Comparison of ENCODE assay signal across 18 cellular contexts in the genomic region with DNA sequence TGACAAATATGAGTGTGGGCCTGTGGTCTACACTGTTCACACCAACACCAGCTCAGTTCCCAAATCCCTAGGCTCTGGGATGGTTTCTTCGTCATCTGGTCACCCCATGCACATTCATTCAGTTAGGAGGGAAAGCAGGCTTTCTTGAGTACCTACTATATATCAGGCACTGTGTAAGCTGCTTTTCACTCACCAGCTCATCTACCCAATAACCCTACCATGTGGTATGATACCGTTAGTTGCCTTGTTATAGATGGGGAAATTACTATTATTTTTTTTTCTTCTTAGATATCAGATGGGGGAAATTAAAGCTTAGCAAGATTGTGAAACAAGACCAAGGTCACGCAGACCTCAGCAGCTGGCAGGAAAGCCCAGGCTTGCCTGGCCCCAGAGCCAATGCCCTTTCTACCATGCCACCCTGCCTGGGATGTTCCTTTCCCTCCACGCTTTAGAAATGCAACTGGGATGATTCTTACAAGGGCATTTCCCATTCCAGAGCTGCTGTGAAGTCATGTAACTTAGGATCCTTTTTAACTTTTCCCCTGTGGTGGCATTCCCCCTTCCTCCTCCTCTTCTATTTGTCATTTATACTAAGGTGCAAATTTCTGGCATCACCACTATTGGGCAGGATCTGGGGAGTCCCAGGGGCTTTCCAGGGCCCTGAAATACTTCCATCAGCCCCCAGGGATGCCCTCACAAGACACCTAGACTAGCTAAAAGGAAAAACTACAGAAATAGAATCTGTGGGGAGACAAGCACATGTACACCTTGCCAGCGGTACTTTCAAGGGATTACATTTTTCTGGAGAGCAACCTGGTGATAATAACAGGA.
A peak's percentile ranks its signal among the peaks of the same experiment; 100 is the strongest.
DNase-seq lines count a peak whose midpoint lies in the region; ATAC-seq and TF ChIP-seq lines count a peak whose summit lies in the region.
"Had no signal": no experiment of that assay in that cellular context is flagged by ENCODE, and none has a peak within 500 bp of the region (broad histone marks: within the 10 kb centered on the region; RNA-seq: fewer than 3 reads in every experiment).

No MANE protein-coding gene starts in this region.

- peak overlapping the region; percentile 53 for H3K27ac Mint-ChIP-seq in activated CD8-positive, alpha-beta T cell treated with anti-CD3 and anti-CD28 coated beads for 36 hours
- H3K27ac Mint-ChIP-seq in activated CD8-positive, alpha-beta T cell treated with anti-CD3 and anti-CD28 coated beads, Interleukin-2, amount 10 ng/mL, durations not matched to agents 7 days and 5 days, result no peak overlapping the region
- H3K27ac Mint-ChIP-seq in endodermal cell, result no peak overlapping the region
- peak overlapping the region; percentile 99 for H3K27ac Mint-ChIP-seq in stimulated activated naive B cell treated with anti-CD40 and anti-IgM and Interleukin-4, amounts not matched to agents 10 μg/mL and 1 μg/mL and 100 μg/mL, for 72 hours
- H3K27ac Mint-ChIP-seq: HFFc6, nephron had no signal

- ATAC-seq in activated CD8-positive, alpha-beta T cell treated with anti-CD3 and anti-CD28 coated beads for 36 hours, result no peak
- no peak for ATAC-seq in activated CD8-positive, alpha-beta T cell treated with anti-CD3 and anti-CD28 coated beads, Interleukin-2, amount 10 ng/mL, durations not matched to agents 7 days and 5 days
- peak; percentile 8 to 52 for ATAC-seq in stimulated activated naive B cell treated with anti-CD40 and anti-IgM and Interleukin-4, amounts not matched to agents 10 μg/mL and 1 μg/mL and 100 μg/mL, for 72 hours (replicated peaks)
- ATAC-seq in HG02588 (IDR thresholded peaks at IDR 0.05; ENCODE audit: unreplicated experiment), result no peak

- H3K9me3 ChIP-seq in endodermal cell (ENCODE audit: control insufficient read depth, low read length), result no peaks in the 10 kb centered on the region

- H3K4me1 Mint-ChIP-seq in activated CD8-positive, alpha-beta T cell treated with anti-CD3 and anti-CD28 coated beads for 36 hours (ENCODE audit: low read depth), result peaks cover 68% of the 10 kb centered on the region
- H3K4me1 Mint-ChIP-seq in activated CD8-positive, alpha-beta T cell treated with anti-CD3 and anti-CD28 coated beads, Interleukin-2, amount 10 ng/mL, durations not matched to agents 7 days and 5 days (ENCODE audit: low read depth), result peaks cover 56% of the 10 kb centered on the region
- H3K4me1 Mint-ChIP-seq in endodermal cell, result peaks cover 47% of the 10 kb centered on the region
- H3K4me1 Mint-ChIP-seq in stimulated activated naive B cell treated with anti-CD40 and anti-IgM and Interleukin-4, amounts not matched to agents 10 μg/mL and 1 μg/mL and 100 μg/mL, for 72 hours, result peaks cover 51 to 71% of the 10 kb centered on the region in 2 donors

- CTCF ChIA-PET in activated CD8-positive, alpha-beta T cell treated with anti-CD3 and anti-CD28 coated beads for 36 hours (lab: Charles Lee), result interaction anchor here (0.8 to 6.0 kb wide), 6 partner anchors 11 to 368 kb away, joined by 3 to 48 read pairs (median 4); no protein-coding TSS in a partner anchor
- CTCF ChIA-PET in activated CD8-positive, alpha-beta T cell treated with anti-CD3 and anti-CD28 coated beads, Interleukin-2, amount 10 ng/mL, durations not matched to agents 7 days and 5 days (lab: Charles Lee), result interaction anchor here (0.8 to 1.9 kb wide), 5 partner anchors 12 to 203 kb away, joined by 3 to 8 read pairs (median 5); no protein-coding TSS in a partner anchor

- H3K27me3 ChIP-seq in endodermal cell (ENCODE audit: control insufficient read depth, insufficient read depth, low read length, poor library complexity, severe bottlenecking), result no peaks in the 10 kb centered on the region
- H3K27me3 ChIP-seq: dorsolateral prefrontal cortex had no signal

- H3K36me3 Mint-ChIP-seq in activated CD8-positive, alpha-beta T cell treated with anti-CD3 and anti-CD28 coated beads for 36 hours (ENCODE audit: low read depth), result no peaks in the 10 kb centered on the region
- H3K36me3 Mint-ChIP-seq in activated CD8-positive, alpha-beta T cell treated with anti-CD3 and anti-CD28 coated beads, Interleukin-2, amount 10 ng/mL, durations not matched to agents 7 days and 5 days (ENCODE audit: low read depth), result no peaks in the 10 kb centered on the region
- peaks cover 5% of the 10 kb centered on the region for H3K36me3 Mint-ChIP-seq in endodermal cell (ENCODE audit: low read depth)
- H3K36me3 Mint-ChIP-seq in stimulated activated naive B cell treated with anti-CD40 and anti-IgM and Interleukin-4, amounts not matched to agents 10 μg/mL and 1 μg/mL and 100 μg/mL, for 72 hours, result peaks cover 9 to 35% of the 10 kb centered on the region in 2 donors

- H3K9ac ChIP-seq in endodermal cell (ENCODE audit: extremely low read depth, low read length, poor library complexity, severe bottlenecking), result no peak overlapping the region

- no peak overlapping the region for H3K27ac ChIP-seq in endodermal cell (ENCODE audit: low read depth, low read length)

- no peak for TF ChIP-seq CTCF in activated CD8-positive, alpha-beta T cell treated with anti-CD3 and anti-CD28 coated beads for 36 hours (IDR thresholded peaks at IDR 0.05)
- no peak for TF ChIP-seq CTCF in endodermal cell (conservative IDR thresholded peaks at IDR 0.05)

- intact Hi-C loops in activated CD8-positive, alpha-beta T cell treated with anti-CD3 and anti-CD28 coated beads for 36 hours (cut with micrococcal nuclease), result loop anchor here (5.0 kb wide), 1 partner anchor 133 kb away; no protein-coding TSS in a partner anchor

- H3K4me1 ChIP-seq in endodermal cell (ENCODE audit: control insufficient read depth, insufficient read depth, low read length), result peaks cover 17% of the 10 kb centered on the region

- 93 to 96% methylated on average over 3 to 4 of the region's 5 CpGs for WGBS in endodermal cell (ENCODE audit: insufficient coverage in 1 of 2, insufficient read length in 1 of 2), 2 experiments

- H3K27me3 Mint-ChIP-seq in activated CD8-positive, alpha-beta T cell treated with anti-CD3 and anti-CD28 coated beads for 36 hours, result no peaks in the 10 kb centered on the region
- no peaks in the 10 kb centered on the region for H3K27me3 Mint-ChIP-seq in activated CD8-positive, alpha-beta T cell treated with anti-CD3 and anti-CD28 coated beads, Interleukin-2, amount 10 ng/mL, durations not matched to agents 7 days and 5 days (ENCODE audit: low read depth)
- no peaks in the 10 kb centered on the region for H3K27me3 Mint-ChIP-seq in endodermal cell (ENCODE audit: insufficient read depth)
- no peaks in the 10 kb centered on the region for H3K27me3 Mint-ChIP-seq in stimulated activated naive B cell treated with anti-CD40 and anti-IgM and Interleukin-4, amounts not matched to agents 10 μg/mL and 1 μg/mL and 100 μg/mL, for 72 hours

- no peaks in the 10 kb centered on the region for H3K9me3 Mint-ChIP-seq in activated CD8-positive, alpha-beta T cell treated with anti-CD3 and anti-CD28 coated beads for 36 hours
- no peaks in the 10 kb centered on the region for H3K9me3 Mint-ChIP-seq in activated CD8-positive, alpha-beta T cell treated with anti-CD3 and anti-CD28 coated beads, Interleukin-2, amount 10 ng/mL, durations not matched to agents 7 days and 5 days (ENCODE audit: insufficient read depth)
- no peaks in the 10 kb centered on the region for H3K9me3 Mint-ChIP-seq in endodermal cell
- H3K9me3 Mint-ChIP-seq in stimulated activated naive B cell treated with anti-CD40 and anti-IgM and Interleukin-4, amounts not matched to agents 10 μg/mL and 1 μg/mL and 100 μg/mL, for 72 hours, result no peaks in the 10 kb centered on the region
- H3K9me3 Mint-ChIP-seq: HFFc6, nephron had no signal

- POLR2A ChIA-PET in activated CD8-positive, alpha-beta T cell treated with anti-CD3 and anti-CD28 coated beads for 36 hours (lab: Charles Lee), result interaction anchor here (1.0 kb wide), 1 partner anchor 14 kb away, joined by 3 read pairs; no protein-coding TSS in a partner anchor
- POLR2A ChIA-PET in activated CD8-positive, alpha-beta T cell treated with anti-CD3 and anti-CD28 coated beads, Interleukin-2, amount 10 ng/mL, durations not matched to agents 7 days and 5 days (lab: Charles Lee), result interaction anchor here (0.7 to 1.4 kb wide), 4 partner anchors 17 to 134 kb away, joined by 3 to 4 read pairs (median 3); no protein-coding TSS in a partner anchor

- peaks cover 4% of the 10 kb centered on the region for H3K36me3 ChIP-seq in endodermal cell (ENCODE audit: control insufficient read depth, insufficient read depth, low read length)

- peak; percentile 52 for DNase-seq in activated CD8-positive, alpha-beta T cell treated with anti-CD3 and anti-CD28 coated beads for 36 hours
- no peak for DNase-seq in activated CD8-positive, alpha-beta T cell treated with anti-CD3 and anti-CD28 coated beads, Interleukin-2, amount 10 ng/mL, durations not matched to agents 7 days and 5 days
- DNase-seq in LHCN-M2 (ENCODE audit: low read depth), result peak; percentile 19
- peak; percentile 49 for DNase-seq in endodermal cell
- peak; percentile 37 for DNase-seq in stimulated activated naive B cell treated with anti-CD40 and anti-IgM and Interleukin-4, amounts not matched to agents 10 μg/mL and 1 μg/mL and 100 μg/mL, for 72 hours
- no peak for DNase-seq in SW480 (ENCODE audit: low spot score)
- no peak for DNase-seq in activated effector memory CD4-positive, alpha-beta T cell treated with Interleukin-2 at 50 U/mL for 16 hours
- DNase-seq: activated CD8-positive, alpha-beta memory T cell treated with anti-CD3 and anti-CD28 coated beads for 24 hours; amygdala; dorsolateral prefrontal cortex; EL; foreskin fibroblast; HFFc6; Kasumi-1; kidney; NK-92 treated with Interleukin-12 subunit alpha and Interleukin-12 subunit beta, amount 100 ng/mL, for 24 hours had no signal

- H3K4me3 Mint-ChIP-seq in activated CD8-positive, alpha-beta T cell treated with anti-CD3 and anti-CD28 coated beads for 36 hours, result no peak overlapping the region
- H3K4me3 Mint-ChIP-seq in activated CD8-positive, alpha-beta T cell treated with anti-CD3 and anti-CD28 coated beads, Interleukin-2, amount 10 ng/mL, durations not matched to agents 7 days and 5 days, result no peak overlapping the region
- no peak overlapping the region for H3K4me3 Mint-ChIP-seq in endodermal cell
- H3K4me3 Mint-ChIP-seq in stimulated activated naive B cell treated with anti-CD40 and anti-IgM and Interleukin-4, amounts not matched to agents 10 μg/mL and 1 μg/mL and 100 μg/mL, for 72 hours, result peak overlapping the region; percentile 41 to 64
- H3K4me3 Mint-ChIP-seq: HFFc6, nephron had no signal

- H3K4me3 ChIP-seq in endodermal cell (ENCODE audit: low read length), result no peak overlapping the region
- H3K4me3 ChIP-seq: dorsolateral prefrontal cortex had no signal

Comparison
In these comparisons a context has a peak if more than half of its experiments do, and no peak if none do; other contexts are left out.
1. DNase-seq: peak in activated CD8-positive, alpha-beta T cell treated with anti-CD3 and anti-CD28 coated beads for 36 hours (single experiment), LHCN-M2 (single experiment), endodermal cell (single experiment) and stimulated activated naive B cell treated with anti-CD40 and anti-IgM and Interleukin-4, amounts not matched to agents 10 μg/mL and 1 μg/mL and 100 μg/mL, for 72 hours (single experiment); none in activated CD8-positive, alpha-beta T cell treated with anti-CD3 and anti-CD28 coated beads, Interleukin-2, amount 10 ng/mL, durations not matched to agents 7 days and 5 days (single experiment), SW480 (single experiment) and activated effector memory CD4-positive, alpha-beta T cell treated with Interleukin-2 at 50 U/mL for 16 hours (single experiment).
2. H3K27ac Mint-ChIP-seq: peak in activated CD8-positive, alpha-beta T cell treated with anti-CD3 and anti-CD28 coated beads for 36 hours (single experiment) and stimulated activated naive B cell treated with anti-CD40 and anti-IgM and Interleukin-4, amounts not matched to agents 10 μg/mL and 1 μg/mL and 100 μg/mL, for 72 hours (single experiment); none in activated CD8-positive, alpha-beta T cell treated with anti-CD3 and anti-CD28 coated beads, Interleukin-2, amount 10 ng/mL, durations not matched to agents 7 days and 5 days (single experiment) and endodermal cell (single experiment).
3. ATAC-seq: peak in stimulated activated naive B cell treated with anti-CD40 and anti-IgM and Interleukin-4, amounts not matched to agents 10 μg/mL and 1 μg/mL and 100 μg/mL, for 72 hours (2 of 2); none in activated CD8-positive, alpha-beta T cell treated with anti-CD3 and anti-CD28 coated beads for 36 hours (single experiment), activated CD8-positive, alpha-beta T cell treated with anti-CD3 and anti-CD28 coated beads, Interleukin-2, amount 10 ng/mL, durations not matched to agents 7 days and 5 days (single experiment) and HG02588 (single experiment).
4. H3K4me3 Mint-ChIP-seq: peak in stimulated activated naive B cell treated with anti-CD40 and anti-IgM and Interleukin-4, amounts not matched to agents 10 μg/mL and 1 μg/mL and 100 μg/mL, for 72 hours (2 of 2); none in activated CD8-positive, alpha-beta T cell treated with anti-CD3 and anti-CD28 coated beads for 36 hours (single experiment), activated CD8-positive, alpha-beta T cell treated with anti-CD3 and anti-CD28 coated beads, Interleukin-2, amount 10 ng/mL, durations not matched to agents 7 days and 5 days (single experiment) and endodermal cell (single experiment).